Comparison of ENCODE assay signal across 8 cellular contexts in genomic region chr12:54033106-54033979, GRCh38. TPM values are rescaled to one million over a fixed set of nuclear protein-coding genes. Genes with fewer than 3 reads are reported as not detected.
A peak's percentile ranks its signal among the peaks of the same experiment; 100 is the strongest.
DNase-seq lines count a peak whose midpoint lies in the region; ATAC-seq and TF ChIP-seq lines count a peak whose summit lies in the region.

No MANE protein-coding gene starts in this region.

- H3K9me3 Mint-ChIP-seq in stimulated activated memory B cell treated with anti-CD40 and anti-IgM and Interleukin-4, amounts not matched to agents 10 μg/mL and 1 μg/mL and 100 μg/mL, for 72 hours = no peaks in the 10 kb centered on the region

- H3K4me1 ChIP-seq in gastroesophageal sphincter = peaks cover 0 to 49% (median 6%) of the 10 kb centered on the region in 3 donors

- H3K4me3 Mint-ChIP-seq in stimulated activated memory B cell treated with anti-CD40 and anti-IgM and Interleukin-4, amounts not matched to agents 10 μg/mL and 1 μg/mL and 100 μg/mL, for 72 hours = peak overlapping the region; percentile 68

- H3K27ac ChIP-seq in gastroesophageal sphincter = peak overlapping the region in 3 of 4 donors; percentile 67 to 84 (median 75)

- no peak for TF ChIP-seq POLR2A in gastroesophageal sphincter (IDR thresholded peaks at IDR 0.05)

- WGBS in gastroesophageal sphincter (ENCODE audit: low coverage in 1 of 2), 2 donors = 0 to 1% methylated on average over 14 to 17 of the region's 61 CpGs

- peaks cover 0 to 4% (median 0%) of the 10 kb centered on the region in 3 donors for H3K9me3 ChIP-seq in gastroesophageal sphincter

- DNase-seq in NCI-H510A treated with DMSO at 0.1 percent for 48 hours (lab: John Stamatoyannopoulos, UW) (peak; percentile 50), NCI-H510A (lab: John Stamatoyannopoulos, UW) (no peak), RKO (ENCODE audit: low spot score) (peak; percentile 80), T-helper 9 cell (no peak)

- H3K27me3 ChIP-seq in gastroesophageal sphincter = peaks cover 71% of the 10 kb centered on the region

- peak overlapping the region; percentile 42 to 56 for H3K4me3 ChIP-seq in gastroesophageal sphincter

- ATAC-seq in gastroesophageal sphincter (peak; percentile 48), GM21717 (IDR thresholded peaks at IDR 0.05; ENCODE audit: unreplicated experiment) (no peak), GM18520 (IDR thresholded peaks at IDR 0.05; ENCODE audit: unreplicated experiment) (no peak)
- no peak for ATAC-seq in stimulated activated memory B cell treated with anti-CD40 and anti-IgM and Interleukin-4, amounts not matched to agents 10 μg/mL and 1 μg/mL and 100 μg/mL, for 72 hours

- no peak for TF ChIP-seq CTCF in gastroesophageal sphincter (IDR thresholded peaks at IDR 0.05)

- no peak overlapping the region for H3K27ac Mint-ChIP-seq in stimulated activated memory B cell treated with anti-CD40 and anti-IgM and Interleukin-4, amounts not matched to agents 10 μg/mL and 1 μg/mL and 100 μg/mL, for 72 hours

- H3K36me3 Mint-ChIP-seq in stimulated activated memory B cell treated with anti-CD40 and anti-IgM and Interleukin-4, amounts not matched to agents 10 μg/mL and 1 μg/mL and 100 μg/mL, for 72 hours = no peaks in the 10 kb centered on the region

- TF ChIP-seq EP300 in gastroesophageal sphincter (IDR thresholded peaks at IDR 0.05) = no peak

- H3K36me3 ChIP-seq in gastroesophageal sphincter = no peaks in the 10 kb centered on the region

- H3K27me3 Mint-ChIP-seq in stimulated activated memory B cell treated with anti-CD40 and anti-IgM and Interleukin-4, amounts not matched to agents 10 μg/mL and 1 μg/mL and 100 μg/mL, for 72 hours = peaks cover 94% of the 10 kb centered on the region

- H3K4me1 Mint-ChIP-seq in stimulated activated memory B cell treated with anti-CD40 and anti-IgM and Interleukin-4, amounts not matched to agents 10 μg/mL and 1 μg/mL and 100 μg/mL, for 72 hours = peaks cover 26% of the 10 kb centered on the region

RNA-seq across cellular contexts. Expression of gene HOXC5, which starts 0.5 kb away (rescaled TPM):
- 1 to 10 TPM in 2 of 4 donors, under 1 TPM in 1, not detected in 1; 0.31 to 3.3 (median 1.3) TPM for total RNA-seq in gastroesophageal sphincter

RNA-seq across cellular contexts. Expression of gene HOXC6, which starts 5.1 kb away (rescaled TPM):
- total RNA-seq in gastroesophageal sphincter = under 1 TPM in 1 of 4 donors, not detected in 3; 0.50 TPM

RNA-seq across cellular contexts. Expression of gene HOXC4, which starts 20.3 kb away (rescaled TPM):
- 1 to 10 TPM in 3 of 4 donors, under 1 TPM in 1; 0.69 to 5.7 (median 2.7) TPM for total RNA-seq in gastroesophageal sphincter

RNA-seq across cellular contexts. Expression of gene HOXC8, which starts 24.6 kb away (rescaled TPM):
- under 1 TPM in 2 of 4 donors, not detected in 2; 0.15 to 0.40 TPM for total RNA-seq in gastroesophageal sphincter

RNA-seq across cellular contexts. Expression of gene HOXC9, which starts 33.4 kb away (rescaled TPM):
- not detected for total RNA-seq in gastroesophageal sphincter

Comparison
In these comparisons a context has a peak if more than half of its experiments do, and no peak if none do; other contexts are left out.
1. DNase-seq: peak in NCI-H510A treated with DMSO at 0.1 percent for 48 hours (single experiment) and RKO (single experiment); none in NCI-H510A (single experiment) and T-helper 9 cell (single experiment).